Comparison of ENCODE assay signal across 20 cellular contexts in genomic region chr2:66683599-66683998, GRCh38.
DNase-seq lines count a peak whose midpoint lies in the region; ATAC-seq, FAIRE-seq and TF ChIP-seq lines count a peak whose summit lies in the region.
"Had no signal": no experiment of that assay in that cellular context is flagged by ENCODE, and none has a peak within 500 bp of the region (broad histone marks: within the 10 kb centered on the region; RNA-seq: fewer than 3 reads in every experiment).

No MANE protein-coding gene starts in this region.

- H3K9ac ChIP-seq in kidney (ENCODE audit: low read length in 2 of 2), result no peak overlapping the region

- H3K9me3 Mint-ChIP-seq in mesothelial cell of epicardium, result no peaks in the 10 kb centered on the region
- H3K9me3 Mint-ChIP-seq: CD4-positive, alpha-beta T cell; HFFc6 had no signal

- H3K27ac Mint-ChIP-seq in mesothelial cell of epicardium, result peak overlapping the region; percentile 81
- H3K27ac Mint-ChIP-seq: B cell; CD4-positive, alpha-beta T cell; HFFc6 had no signal

- H3K4me1 ChIP-seq in right atrium auricular region (no peaks in the 10 kb centered on the region), heart left ventricle (peaks cover 0 to 12% (median 0%) of the 10 kb centered on the region in 12 donors), uterus (peaks cover 0 to 11% of the 10 kb centered on the region in 2 donors), kidney (ENCODE audit: control insufficient read depth in 1 of 2, insufficient read depth in 1 of 2, low read depth in 1 of 2, low read length in 2 of 2) (peaks cover 0 to 6% of the 10 kb centered on the region in 2 donors)

- intact Hi-C loops in Right ventricle myocardium inferior (cut with DNase I) (no loop called here), heart left ventricle (cut with DNase I) (loop anchor here in 1 of 10 donors (10.0 kb wide), 1 partner anchor 259 kb away; no protein-coding TSS in a partner anchor), uterus (cut with DNase I; ENCODE audit: low total_unique reads) (no loop called here), kidney (cut with DNase I) (no loop called here)

- TF ChIP-seq CTCF in right atrium auricular region (IDR thresholded peaks at IDR 0.05) (no peak), heart left ventricle (IDR thresholded peaks at IDR 0.05) (no peak), mesothelial cell of epicardium (IDR thresholded peaks at IDR 0.05; ENCODE audit: unreplicated experiment) (no peak), uterus (IDR thresholded peaks at IDR 0.05) (no peak), kidney (IDR thresholded peaks at IDR 0.05; ENCODE audit: borderline replicate concordance, extremely low read depth, insufficient read depth) (no peak)

- DNase-seq in Right ventricle myocardium inferior (ENCODE audit: missing footprints), result no peak
- DNase-seq in right atrium auricular region (ENCODE audit: low spot score), result no peak
- DNase-seq in heart left ventricle, result peak in 4 of 5 donors; percentile 23 to 71 (median 47)
- no peak for DNase-seq in mesothelial cell of epicardium (ENCODE audit: low spot score in 2 of 2, unreplicated experiment in 2 of 2)
- no peak for DNase-seq in uterus
- DNase-seq in frontal cortex (ENCODE audit: low spot score in 2 of 2), result no peak
- DNase-seq in CD1c-positive myeloid dendritic cell (ENCODE audit: extremely low spot score), result no peak
- DNase-seq in kidney, result no peak
- DNase-seq: CD4-positive, alpha-beta T cell; EL; HFFc6; Karpas-422; MG63; NCI-H1092 treated with DMSO at 0.1 percent for 48 hours; NCI-H2227 treated with DMSO at 0.1 percent for 48 hours; NK-92 treated with Interleukin-12 subunit alpha and Interleukin-12 subunit beta, amount 100 ng/mL, for 24 hours; OCI-M1 had no signal

- peaks cover 80% of the 10 kb centered on the region for H3K4me1 Mint-ChIP-seq in mesothelial cell of epicardium
- H3K4me1 Mint-ChIP-seq: B cell had no signal

- no peak for FAIRE-seq in frontal cortex (lab: Jason Lieb, UNC)
- no peak for FAIRE-seq in kidney (lab: Jason Lieb, UNC)
- FAIRE-seq: H54 had no signal

- H3K36me3 ChIP-seq in right atrium auricular region (no peaks in the 10 kb centered on the region), heart left ventricle (no peaks in the 10 kb centered on the region), uterus (no peaks in the 10 kb centered on the region), kidney (ENCODE audit: control insufficient read depth in 1 of 2, insufficient read depth in 2 of 2, low read length in 2 of 2) (no peaks in the 10 kb centered on the region)
- H3K36me3 ChIP-seq: MG63 had no signal

- no peak overlapping the region for H3K4me3 Mint-ChIP-seq in mesothelial cell of epicardium
- H3K4me3 Mint-ChIP-seq: B cell; CD4-positive, alpha-beta T cell; HFFc6 had no signal

- H3K4me3 ChIP-seq in right atrium auricular region (no peak overlapping the region), heart left ventricle (no peak overlapping the region), uterus (no peak overlapping the region), kidney (ENCODE audit: low read length in 2 of 2) (no peak overlapping the region)
- H3K4me3 ChIP-seq: MG63 had no signal

- H3K27me3 Mint-ChIP-seq in mesothelial cell of epicardium (ENCODE audit: low read depth), result no peaks in the 10 kb centered on the region
- H3K27me3 Mint-ChIP-seq: B cell had no signal

- H3K9me3 ChIP-seq in right atrium auricular region (no peaks in the 10 kb centered on the region), heart left ventricle (no peaks in the 10 kb centered on the region), uterus (no peaks in the 10 kb centered on the region), kidney (ENCODE audit: control insufficient read depth in 1 of 2, low read length in 2 of 2) (no peaks in the 10 kb centered on the region)
- H3K9me3 ChIP-seq: MG63 had no signal

- TF ChIP-seq POLR2A in heart left ventricle (IDR thresholded peaks at IDR 0.05) (no peak), uterus (IDR thresholded peaks at IDR 0.05) (no peak)

- ATAC-seq in Right ventricle myocardium inferior (peak; percentile 78), heart left ventricle (peak in 3 of 4 donors; percentile 87 to 96 (median 91))

- H3K36me3 Mint-ChIP-seq in mesothelial cell of epicardium, result no peaks in the 10 kb centered on the region

- H3K27me3 ChIP-seq in right atrium auricular region (no peaks in the 10 kb centered on the region), heart left ventricle (peaks cover 0 to 6% (median 0%) of the 10 kb centered on the region in 9 donors), uterus (no peaks in the 10 kb centered on the region)
- H3K27me3 ChIP-seq: MG63 had no signal

- WGBS in heart left ventricle, 4 donors, result 16 to 22% (median 17%) methylated on average over 3 of the region's 3 CpGs

- H3K27ac ChIP-seq in right atrium auricular region, result no peak overlapping the region
- H3K27ac ChIP-seq in heart left ventricle, result no peak overlapping the region
- peak overlapping the region; percentile 65 to 86 for H3K27ac ChIP-seq in uterus
- peak overlapping the region in 1 of 2 donors; percentile 30 for H3K27ac ChIP-seq in kidney (ENCODE audit: low read depth in 2 of 2, low read length in 2 of 2)
- H3K27ac ChIP-seq: 22Rv1 had no signal

Comparison
In these comparisons a context has a peak if more than half of its experiments do, and no peak if none do; other contexts are left out.
1. DNase-seq: peak in heart left ventricle (4 of 5); none in Right ventricle myocardium inferior (single experiment), right atrium auricular region (single experiment), mesothelial cell of epicardium (0 of 2), uterus (0 of 2), frontal cortex (0 of 2), CD1c-positive myeloid dendritic cell (single experiment) and kidney (single experiment).
2. H3K27ac ChIP-seq: peak in uterus (2 of 2); none in right atrium auricular region (0 of 2) and heart left ventricle (0 of 12).